In the genomic region with DNA sequence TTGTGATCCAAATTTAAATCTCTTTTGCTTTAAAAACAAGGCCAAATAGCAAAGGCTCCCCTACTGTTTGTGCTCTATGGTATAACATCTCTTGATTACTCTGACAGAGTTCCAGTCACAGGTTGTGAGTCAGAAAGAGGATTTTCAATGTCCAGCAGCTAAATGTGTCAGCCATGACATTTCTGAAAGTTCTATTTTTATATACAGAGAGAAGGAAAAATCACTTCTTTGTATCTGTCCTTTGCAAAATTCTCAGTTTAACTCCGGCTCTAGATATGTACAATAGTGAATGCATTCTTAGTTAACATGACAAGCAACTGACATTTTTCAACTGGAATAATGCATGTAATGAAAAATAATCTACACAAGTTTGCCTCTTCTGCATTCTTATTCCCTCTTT, we compare ENCODE assay signal across 19 cellular contexts.
DNase-seq lines count a peak whose midpoint lies in the region; ATAC-seq and TF ChIP-seq lines count a peak whose summit lies in the region.
"Had no signal": no experiment of that assay in that cellular context is flagged by ENCODE, and none has a peak within 500 bp of the region (broad histone marks: within the 10 kb centered on the region; RNA-seq: fewer than 3 reads in every experiment).

No MANE protein-coding gene starts in this region.

- H3K4me1 ChIP-seq in heart left ventricle = peaks cover 0 to 7% (median 0%) of the 10 kb centered on the region in 12 donors
- H3K4me1 ChIP-seq: colonic mucosa, pancreas had no signal

- peaks cover 3% of the 10 kb centered on the region for H3K36me3 Mint-ChIP-seq in neural crest cell (ENCODE audit: low read depth)
- no peaks in the 10 kb centered on the region for H3K36me3 Mint-ChIP-seq in activated naive CD4-positive, alpha-beta T cell treated with anti-CD3 and anti-CD28 coated beads, Interleukin-2, amount 50 U/mL, for 72 hours
- no peaks in the 10 kb centered on the region for H3K36me3 Mint-ChIP-seq in activated naive CD4-positive, alpha-beta T cell treated with anti-CD3 and anti-CD28 coated beads for 36 hours (ENCODE audit: low read depth)
- H3K36me3 Mint-ChIP-seq: activated naive CD4-positive, alpha-beta T cell treated with anti-CD3 and anti-CD28 coated beads, Interleukin-2, amount 50 U/mL, for 24 hours; IgD-negative memory B cell; mesothelial cell of epicardium had no signal

- no peak overlapping the region for H3K27ac ChIP-seq in heart left ventricle
- H3K27ac ChIP-seq: colonic mucosa, pancreas had no signal

- H3K4me3 ChIP-seq in heart left ventricle = no peak overlapping the region
- H3K4me3 ChIP-seq: colonic mucosa, pancreas had no signal

- no peak for TF ChIP-seq POLR2A in heart left ventricle (IDR thresholded peaks at IDR 0.05)

- H3K9me3 ChIP-seq in heart left ventricle = peaks cover 0 to 4% (median 0%) of the 10 kb centered on the region in 12 donors
- H3K9me3 ChIP-seq: colonic mucosa, pancreas had no signal

- H3K27me3 Mint-ChIP-seq in neural crest cell (ENCODE audit: low read depth) = no peaks in the 10 kb centered on the region
- no peaks in the 10 kb centered on the region for H3K27me3 Mint-ChIP-seq in activated naive CD4-positive, alpha-beta T cell treated with anti-CD3 and anti-CD28 coated beads for 36 hours (ENCODE audit: low read depth)
- H3K27me3 Mint-ChIP-seq: activated naive CD4-positive, alpha-beta T cell treated with anti-CD3 and anti-CD28 coated beads, Interleukin-2, amount 50 U/mL, for 24 hours had no signal

- peak; percentile 51 for DNase-seq in EH (ENCODE audit: low read depth)
- DNase-seq in RKO (ENCODE audit: low spot score) = peak; percentile 21
- DNase-seq in epidermal melanocyte (ENCODE audit: insufficient read length, low spot score) = peak; percentile 42
- no peak for DNase-seq in neural crest cell (ENCODE audit: low read depth, low spot score)
- DNase-seq in activated naive CD4-positive, alpha-beta T cell treated with anti-CD3 and anti-CD28 coated beads, Interleukin-2, amount 50 U/mL, for 72 hours (ENCODE audit: low spot score in 2 of 2) = no peak
- no peak for DNase-seq in heart left ventricle
- no peak for DNase-seq in DMS114 treated with DMSO at 0.1 percent for 48 hours (lab: John Stamatoyannopoulos, UW; ENCODE audit: unreplicated experiment)
- DNase-seq in activated naive CD4-positive, alpha-beta T cell treated with anti-CD3 and anti-CD28 coated beads for 36 hours = no peak
- DNase-seq: activated CD8-positive, alpha-beta memory T cell treated with anti-CD3 and anti-CD28 coated beads, Interleukin-2, amount 50 U/mL, for 4 hours; colonic mucosa; COR-L47; NCI-H1092; NCI-H2171 treated with DMSO at 0.1 percent for 48 hours; pancreas; stimulated activated CD4-positive, alpha-beta T cell treated with anti-CD3 and anti-CD28 coated beads, Interleukin-12 subunit alpha, Interleukin-12 subunit beta, amount 100 ng/mL, for 4 hours; stimulated activated naive CD4-positive, alpha-beta T cell had no signal

- H3K4me3 Mint-ChIP-seq in neural crest cell = no peak overlapping the region
- H3K4me3 Mint-ChIP-seq in activated naive CD4-positive, alpha-beta T cell treated with anti-CD3 and anti-CD28 coated beads for 36 hours = no peak overlapping the region
- H3K4me3 Mint-ChIP-seq: activated naive CD4-positive, alpha-beta T cell treated with anti-CD3 and anti-CD28 coated beads, Interleukin-2, amount 50 U/mL, for 24 hours; IgD-negative memory B cell; mesothelial cell of epicardium had no signal

- ATAC-seq in activated naive CD4-positive, alpha-beta T cell treated with anti-CD3 and anti-CD28 coated beads, Interleukin-2, amount 50 U/mL, for 72 hours = no peak
- no peak for ATAC-seq in heart left ventricle
- ATAC-seq: pancreas had no signal

- no peaks in the 10 kb centered on the region for H3K36me3 ChIP-seq in heart left ventricle
- H3K36me3 ChIP-seq: colonic mucosa, pancreas had no signal

- H3K4me1 Mint-ChIP-seq in neural crest cell = peaks cover 24% of the 10 kb centered on the region
- no peaks in the 10 kb centered on the region for H3K4me1 Mint-ChIP-seq in activated naive CD4-positive, alpha-beta T cell treated with anti-CD3 and anti-CD28 coated beads for 36 hours (ENCODE audit: low read depth)
- H3K4me1 Mint-ChIP-seq: activated naive CD4-positive, alpha-beta T cell treated with anti-CD3 and anti-CD28 coated beads, Interleukin-2, amount 50 U/mL, for 24 hours had no signal

- intact Hi-C loops in heart left ventricle (cut with DNase I) = no loop called here
- intact Hi-C loops in activated naive CD4-positive, alpha-beta T cell treated with anti-CD3 and anti-CD28 coated beads for 36 hours (cut with micrococcal nuclease) = no loop called here

- H3K27me3 ChIP-seq in heart left ventricle = no peaks in the 10 kb centered on the region
- H3K27me3 ChIP-seq: colonic mucosa, pancreas had no signal

- peaks cover 5% of the 10 kb centered on the region for H3K9me3 Mint-ChIP-seq in neural crest cell
- H3K9me3 Mint-ChIP-seq in activated naive CD4-positive, alpha-beta T cell treated with anti-CD3 and anti-CD28 coated beads, Interleukin-2, amount 50 U/mL, for 72 hours = peaks cover 0 to 7% of the 10 kb centered on the region in 2 donors
- H3K9me3 Mint-ChIP-seq in activated naive CD4-positive, alpha-beta T cell treated with anti-CD3 and anti-CD28 coated beads for 36 hours = peaks cover 4% of the 10 kb centered on the region
- H3K9me3 Mint-ChIP-seq: mesothelial cell of epicardium had no signal

- whole genome bisulfite sequencing in heart left ventricle, 4 donors = 34 to 47% (median 42%) methylated on average over 1 of the region's 1 CpG

- peak overlapping the region; percentile 68 for H3K27ac Mint-ChIP-seq in neural crest cell (ENCODE audit: unreplicated experiment)
- no peak overlapping the region for H3K27ac Mint-ChIP-seq in activated naive CD4-positive, alpha-beta T cell treated with anti-CD3 and anti-CD28 coated beads, Interleukin-2, amount 50 U/mL, for 72 hours
- H3K27ac Mint-ChIP-seq in activated naive CD4-positive, alpha-beta T cell treated with anti-CD3 and anti-CD28 coated beads for 36 hours = no peak overlapping the region
- H3K27ac Mint-ChIP-seq: activated naive CD4-positive, alpha-beta T cell treated with anti-CD3 and anti-CD28 coated beads, Interleukin-2, amount 50 U/mL, for 24 hours; IgD-negative memory B cell; mesothelial cell of epicardium had no signal

- CTCF ChIA-PET in activated naive CD4-positive, alpha-beta T cell treated with anti-CD3 and anti-CD28 coated beads for 36 hours (lab: Charles Lee) = no interaction called here

- no peak for TF ChIP-seq CTCF in neural crest cell (conservative IDR thresholded peaks at IDR 0.05)
- TF ChIP-seq CTCF in heart left ventricle (IDR thresholded peaks at IDR 0.05) = no peak

Comparison
In these comparisons a context has a peak if more than half of its experiments do, and no peak if none do; other contexts are left out.
1. DNase-seq: peak in EH (single experiment), RKO (single experiment) and epidermal melanocyte (single experiment); none in neural crest cell (single experiment), activated naive CD4-positive, alpha-beta T cell treated with anti-CD3 and anti-CD28 coated beads, Interleukin-2, amount 50 U/mL, for 72 hours (0 of 2), heart left ventricle (0 of 5), DMS114 treated with DMSO at 0.1 percent for 48 hours (single experiment) and activated naive CD4-positive, alpha-beta T cell treated with anti-CD3 and anti-CD28 coated beads for 36 hours (single experiment).